28 cellular contexts compared by ENCODE assay signal in the genomic region with DNA sequence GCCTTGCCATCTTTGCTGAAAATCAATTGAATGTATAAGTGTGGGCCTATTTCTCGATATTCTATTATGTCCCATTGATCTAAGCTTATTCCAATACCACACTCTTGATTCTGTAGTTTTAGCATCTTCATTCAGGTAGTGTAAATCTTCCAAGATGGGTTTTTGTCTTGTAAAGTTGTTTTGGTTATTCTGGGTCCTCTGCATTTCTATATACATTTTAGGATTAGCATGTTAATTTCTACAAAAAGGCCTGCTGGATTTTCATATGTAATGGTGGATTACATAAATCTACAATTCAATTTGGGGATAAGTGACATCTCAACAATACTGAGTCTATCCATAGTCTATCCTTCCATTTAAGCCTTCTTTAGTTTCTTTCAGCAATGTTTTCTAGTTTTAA.
"Had no signal": no experiment of that assay in that cellular context is flagged by ENCODE, and none has a peak within 500 bp of the region (broad histone marks: within the 10 kb centered on the region; RNA-seq: fewer than 3 reads in every experiment).

No MANE protein-coding gene starts in this region.

- H3K27ac ChIP-seq: stomach, suprapubic skin, testis, thoracic aorta, thyroid gland, tibial artery, tibial nerve, transverse colon, upper lobe of left lung, upper lobe of right lung, uterus, vagina had no signal

- H3K27me3 Mint-ChIP-seq: stimulated activated memory B cell treated with anti-CD40 and anti-IgM and Interleukin-4, amounts not matched to agents 10 μg/mL and 1 μg/mL and 100 μg/mL, for 72 hours had no signal

- H3K4me1 Mint-ChIP-seq: stimulated activated effector memory CD8-positive, alpha-beta T cell treated with anti-CD3 and anti-CD28 coated beads, Interleukin-12 subunit alpha, Interleukin-12 subunit beta, amount 100 ng/mL, for 72 hours; stimulated activated memory B cell treated with anti-CD40 and anti-IgM and Interleukin-4, amounts not matched to agents 10 μg/mL and 1 μg/mL and 100 μg/mL, for 72 hours; stimulated activated naive B cell treated with anti-CD40 and anti-IgM and Interleukin-4, amounts not matched to agents 10 μg/mL and 1 μg/mL and 100 μg/mL, for 72 hours; stimulated activated naive CD8-positive, alpha-beta T cell treated with anti-CD3 and anti-CD28 coated beads, Interleukin-15, amount 100 ng/mL, for 72 hours had no signal

- H3K9me3 ChIP-seq: stomach, suprapubic skin, testis, thoracic aorta, thyroid gland, tibial artery, tibial nerve, transverse colon, upper lobe of left lung, upper lobe of right lung, uterus, vagina had no signal

- ATAC-seq: stimulated activated effector memory CD8-positive, alpha-beta T cell treated with anti-CD3 and anti-CD28 coated beads, Interleukin-12 subunit alpha, Interleukin-12 subunit beta, amount 100 ng/mL, for 72 hours; stimulated activated memory B cell treated with anti-CD40 and anti-IgM and Interleukin-4, amounts not matched to agents 10 μg/mL and 1 μg/mL and 100 μg/mL, for 72 hours; stimulated activated naive B cell treated with anti-CD40 and anti-IgM and Interleukin-4, amounts not matched to agents 10 μg/mL and 1 μg/mL and 100 μg/mL, for 72 hours; stimulated activated naive CD8-positive, alpha-beta T cell treated with anti-CD3 and anti-CD28 coated beads, Interleukin-15, amount 100 ng/mL, for 72 hours; stimulated activated naive CD8-positive, alpha-beta T cell treated with anti-CD3 and anti-CD28 coated beads, Interleukin-15, Interleukin-2, amounts not matched to agents 100 U/mL and 50 U/mL, for 24 hours; upper lobe of right lung had no signal

- H3K27me3 ChIP-seq: stomach, testis, thyroid gland, tibial artery, tibial nerve, upper lobe of left lung, uterus, vagina had no signal

- H3K4me3 ChIP-seq: stomach, suprapubic skin, testis, thoracic aorta, thyroid gland, tibial artery, tibial nerve, transverse colon, upper lobe of left lung, upper lobe of right lung, uterus, vagina had no signal

- H3K4me3 Mint-ChIP-seq: stimulated activated effector memory CD8-positive, alpha-beta T cell treated with anti-CD3 and anti-CD28 coated beads, Interleukin-12 subunit alpha, Interleukin-12 subunit beta, amount 100 ng/mL, for 72 hours; stimulated activated memory B cell treated with anti-CD40 and anti-IgM and Interleukin-4, amounts not matched to agents 10 μg/mL and 1 μg/mL and 100 μg/mL, for 72 hours; stimulated activated naive B cell treated with anti-CD40 and anti-IgM and Interleukin-4, amounts not matched to agents 10 μg/mL and 1 μg/mL and 100 μg/mL, for 72 hours; stimulated activated naive CD8-positive, alpha-beta T cell treated with anti-CD3 and anti-CD28 coated beads, Interleukin-15, amount 100 ng/mL, for 72 hours; stimulated activated naive CD8-positive, alpha-beta T cell treated with anti-CD3 and anti-CD28 coated beads, Interleukin-15, Interleukin-2, amounts not matched to agents 100 ng/mL and 50 ng/mL, for 24 hours; type B pancreatic cell had no signal

- H3K4me1 ChIP-seq: stomach, suprapubic skin, testis, thyroid gland, tibial artery, tibial nerve, transverse colon, upper lobe of left lung, upper lobe of right lung, uterus, vagina had no signal

- DNase-seq: stimulated activated CD4-positive, alpha-beta T cell treated with anti-CD3 and anti-CD28 coated beads, Interleukin-2, amount 100 ng/mL, for 48 hours; stimulated activated CD4-positive, alpha-beta T cell treated with anti-CD3 and anti-CD28 coated beads, Interleukin-4, amount 100 ng/mL, for 1 hour; stimulated activated CD4-positive, alpha-beta T cell treated with anti-CD3 and anti-CD28 coated beads, Interleukin-4, amount 100 ng/mL, for 24 hours; stimulated activated CD4-positive, alpha-beta T cell treated with anti-CD3 and anti-CD28 coated beads, Interleukin-4, amount 100 ng/mL, for 4 hours; stimulated activated CD8-positive, alpha-beta memory T cell treated with anti-CD3 and anti-CD28 coated beads, Interleukin-4, amount 100 ng/mL, for 48 hours; stimulated activated naive B cell treated with anti-CD40 and anti-IgM and Interleukin-4, amounts not matched to agents 10 μg/mL and 1 μg/mL and 100 μg/mL, for 72 hours; stimulated activated naive CD4-positive, alpha-beta T cell; stimulated activated naive CD4-positive, alpha-beta T cell treated with Interleukin-2 at 50 U/mL for 16 hours; stimulated activated naive CD8-positive, alpha-beta T cell treated with anti-CD3 and anti-CD28 coated beads, Interleukin-15, amount 100 ng/mL, for 72 hours; stimulated activated naive CD8-positive, alpha-beta T cell treated with anti-CD3 and anti-CD28 coated beads, Interleukin-15, Interleukin-2, amounts not matched to agents 100 U/mL and 50 U/mL, for 24 hours; stomach; substantia nigra; testis; thyroid gland; tibial artery; transverse colon; trophoblast cell; upper lobe of left lung; upper lobe of right lung; uterus had no signal

- H3K36me3 ChIP-seq: stomach, suprapubic skin, thoracic aorta, thyroid gland, tibial artery, tibial nerve, transverse colon, upper lobe of left lung, upper lobe of right lung, uterus, vagina had no signal

- H3K36me3 Mint-ChIP-seq: stimulated activated effector memory CD8-positive, alpha-beta T cell treated with anti-CD3 and anti-CD28 coated beads, Interleukin-12 subunit alpha, Interleukin-12 subunit beta, amount 100 ng/mL, for 72 hours; stimulated activated memory B cell treated with anti-CD40 and anti-IgM and Interleukin-4, amounts not matched to agents 10 μg/mL and 1 μg/mL and 100 μg/mL, for 72 hours; stimulated activated naive B cell treated with anti-CD40 and anti-IgM and Interleukin-4, amounts not matched to agents 10 μg/mL and 1 μg/mL and 100 μg/mL, for 72 hours; type B pancreatic cell had no signal

- H3K9me3 Mint-ChIP-seq: stimulated activated effector memory CD8-positive, alpha-beta T cell treated with anti-CD3 and anti-CD28 coated beads, Interleukin-12 subunit alpha, Interleukin-12 subunit beta, amount 100 ng/mL, for 72 hours; stimulated activated memory B cell treated with anti-CD40 and anti-IgM and Interleukin-4, amounts not matched to agents 10 μg/mL and 1 μg/mL and 100 μg/mL, for 72 hours; stimulated activated naive CD8-positive, alpha-beta T cell treated with anti-CD3 and anti-CD28 coated beads, Interleukin-15, amount 100 ng/mL, for 72 hours; stimulated activated naive CD8-positive, alpha-beta T cell treated with anti-CD3 and anti-CD28 coated beads, Interleukin-15, Interleukin-2, amounts not matched to agents 100 ng/mL and 50 ng/mL, for 24 hours; type B pancreatic cell had no signal

- H3K27ac Mint-ChIP-seq: stimulated activated effector memory CD8-positive, alpha-beta T cell treated with anti-CD3 and anti-CD28 coated beads, Interleukin-12 subunit alpha, Interleukin-12 subunit beta, amount 100 ng/mL, for 72 hours; stimulated activated memory B cell treated with anti-CD40 and anti-IgM and Interleukin-4, amounts not matched to agents 10 μg/mL and 1 μg/mL and 100 μg/mL, for 72 hours; stimulated activated naive B cell treated with anti-CD40 and anti-IgM and Interleukin-4, amounts not matched to agents 10 μg/mL and 1 μg/mL and 100 μg/mL, for 72 hours; stimulated activated naive CD8-positive, alpha-beta T cell treated with anti-CD3 and anti-CD28 coated beads, Interleukin-15, amount 100 ng/mL, for 72 hours; stimulated activated naive CD8-positive, alpha-beta T cell treated with anti-CD3 and anti-CD28 coated beads, Interleukin-15, Interleukin-2, amounts not matched to agents 100 ng/mL and 50 ng/mL, for 24 hours; type B pancreatic cell had no signal
